Comparison of ENCODE assay signal across 2 cellular contexts in the genomic region with DNA sequence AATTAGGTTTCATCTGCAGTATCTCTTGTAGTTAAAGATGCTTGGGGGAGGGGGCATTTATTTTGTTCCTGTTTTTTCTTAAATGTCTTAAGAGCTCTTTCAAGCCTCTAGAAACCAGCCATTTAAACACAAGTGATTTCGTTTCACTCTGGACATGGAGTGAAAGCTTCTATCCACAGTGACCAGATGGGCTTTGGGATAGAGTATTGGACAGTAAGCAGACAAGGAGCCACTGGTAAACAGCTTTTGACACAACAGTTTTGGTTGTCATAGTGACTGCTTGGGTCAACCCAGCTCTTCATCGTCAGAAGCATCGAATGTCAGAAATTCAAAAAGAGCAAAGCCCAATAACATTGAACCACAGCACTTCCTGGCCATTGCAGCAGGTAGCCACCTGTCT.
A peak's percentile ranks its signal among the peaks of the same experiment; 100 is the strongest.
TF ChIP-seq lines count a peak whose summit lies in the region.

No MANE protein-coding gene starts in this region.

TF ChIP-seq in HepG2, 621 proteins besides CTCF, POLR2A, EP300 and RAD21:
- TF ChIP-seq, protein P1, sequence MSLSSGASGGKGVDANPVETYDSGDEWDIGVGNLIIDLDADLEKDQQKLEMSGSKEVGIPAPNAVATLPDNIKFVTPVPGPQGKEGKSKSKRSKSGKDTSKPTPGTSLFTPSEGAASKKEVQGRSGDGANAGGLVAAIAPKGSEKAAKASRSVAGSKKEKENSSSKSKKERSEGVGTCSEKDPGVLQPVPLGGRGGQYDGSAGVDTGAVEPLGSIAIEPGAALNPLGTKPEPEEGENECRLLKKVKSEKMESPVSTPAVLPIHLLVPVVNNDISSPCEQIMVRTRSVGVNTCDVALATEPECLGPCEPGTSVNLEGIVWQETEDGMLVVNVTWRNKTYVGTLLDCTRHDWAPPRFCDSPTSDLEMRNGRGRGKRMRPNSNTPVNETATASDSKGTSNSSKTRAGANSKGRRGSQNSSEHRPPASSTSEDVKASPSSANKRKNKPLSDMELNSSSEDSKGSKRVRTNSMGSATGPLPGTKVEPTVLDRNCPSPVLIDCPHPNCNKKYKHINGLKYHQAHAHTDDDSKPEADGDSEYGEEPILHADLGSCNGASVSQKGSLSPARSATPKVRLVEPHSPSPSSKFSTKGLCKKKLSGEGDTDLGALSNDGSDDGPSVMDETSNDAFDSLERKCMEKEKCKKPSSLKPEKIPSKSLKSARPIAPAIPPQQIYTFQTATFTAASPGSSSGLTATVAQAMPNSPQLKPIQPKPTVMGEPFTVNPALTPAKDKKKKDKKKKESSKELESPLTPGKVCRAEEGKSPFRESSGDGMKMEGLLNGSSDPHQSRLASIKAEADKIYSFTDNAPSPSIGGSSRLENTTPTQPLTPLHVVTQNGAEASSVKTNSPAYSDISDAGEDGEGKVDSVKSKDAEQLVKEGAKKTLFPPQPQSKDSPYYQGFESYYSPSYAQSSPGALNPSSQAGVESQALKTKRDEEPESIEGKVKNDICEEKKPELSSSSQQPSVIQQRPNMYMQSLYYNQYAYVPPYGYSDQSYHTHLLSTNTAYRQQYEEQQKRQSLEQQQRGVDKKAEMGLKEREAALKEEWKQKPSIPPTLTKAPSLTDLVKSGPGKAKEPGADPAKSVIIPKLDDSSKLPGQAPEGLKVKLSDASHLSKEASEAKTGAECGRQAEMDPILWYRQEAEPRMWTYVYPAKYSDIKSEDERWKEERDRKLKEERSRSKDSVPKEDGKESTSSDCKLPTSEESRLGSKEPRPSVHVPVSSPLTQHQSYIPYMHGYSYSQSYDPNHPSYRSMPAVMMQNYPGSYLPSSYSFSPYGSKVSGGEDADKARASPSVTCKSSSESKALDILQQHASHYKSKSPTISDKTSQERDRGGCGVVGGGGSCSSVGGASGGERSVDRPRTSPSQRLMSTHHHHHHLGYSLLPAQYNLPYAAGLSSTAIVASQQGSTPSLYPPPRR (CRISPR knock-in tag; IDR thresholded peaks at IDR 0.05; ENCODE audit: borderline replicate concordance) = no peak
- TF ChIP-seq, protein P2, sequence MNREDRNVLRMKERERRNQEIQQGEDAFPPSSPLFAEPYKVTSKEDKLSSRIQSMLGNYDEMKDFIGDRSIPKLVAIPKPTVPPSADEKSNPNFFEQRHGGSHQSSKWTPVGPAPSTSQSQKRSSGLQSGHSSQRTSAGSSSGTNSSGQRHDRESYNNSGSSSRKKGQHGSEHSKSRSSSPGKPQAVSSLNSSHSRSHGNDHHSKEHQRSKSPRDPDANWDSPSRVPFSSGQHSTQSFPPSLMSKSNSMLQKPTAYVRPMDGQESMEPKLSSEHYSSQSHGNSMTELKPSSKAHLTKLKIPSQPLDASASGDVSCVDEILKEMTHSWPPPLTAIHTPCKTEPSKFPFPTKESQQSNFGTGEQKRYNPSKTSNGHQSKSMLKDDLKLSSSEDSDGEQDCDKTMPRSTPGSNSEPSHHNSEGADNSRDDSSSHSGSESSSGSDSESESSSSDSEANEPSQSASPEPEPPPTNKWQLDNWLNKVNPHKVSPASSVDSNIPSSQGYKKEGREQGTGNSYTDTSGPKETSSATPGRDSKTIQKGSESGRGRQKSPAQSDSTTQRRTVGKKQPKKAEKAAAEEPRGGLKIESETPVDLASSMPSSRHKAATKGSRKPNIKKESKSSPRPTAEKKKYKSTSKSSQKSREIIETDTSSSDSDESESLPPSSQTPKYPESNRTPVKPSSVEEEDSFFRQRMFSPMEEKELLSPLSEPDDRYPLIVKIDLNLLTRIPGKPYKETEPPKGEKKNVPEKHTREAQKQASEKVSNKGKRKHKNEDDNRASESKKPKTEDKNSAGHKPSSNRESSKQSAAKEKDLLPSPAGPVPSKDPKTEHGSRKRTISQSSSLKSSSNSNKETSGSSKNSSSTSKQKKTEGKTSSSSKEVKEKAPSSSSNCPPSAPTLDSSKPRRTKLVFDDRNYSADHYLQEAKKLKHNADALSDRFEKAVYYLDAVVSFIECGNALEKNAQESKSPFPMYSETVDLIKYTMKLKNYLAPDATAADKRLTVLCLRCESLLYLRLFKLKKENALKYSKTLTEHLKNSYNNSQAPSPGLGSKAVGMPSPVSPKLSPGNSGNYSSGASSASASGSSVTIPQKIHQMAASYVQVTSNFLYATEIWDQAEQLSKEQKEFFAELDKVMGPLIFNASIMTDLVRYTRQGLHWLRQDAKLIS (CRISPR knock-in tag; IDR thresholded peaks at IDR 0.05) = no peak
- TF ChIP-seq RNF2 (conservative IDR thresholded peaks at IDR 0.05; ENCODE audit: low read depth) (peak; percentile 69; the same call in 1 of the 2 replicates), RFX3 (CRISPR knock-in tag; IDR thresholded peaks at IDR 0.05) (peak; percentile 61), FOXK1 (CRISPR knock-in tag; IDR thresholded peaks at IDR 0.05; ENCODE audit: borderline replicate concordance, low read depth) (peak; percentile 34; the same call in 1 of the 2 replicates), FOXP1 (IDR thresholded peaks at IDR 0.05) (peak; percentile 73; the same call in 1 of the 2 replicates), FOXP1 (CRISPR knock-in tag; IDR thresholded peaks at IDR 0.05) (peak; percentile 35; the same call in 1 of the 2 replicates), CREB1 (IDR thresholded peaks at IDR 0.05) (0 out of 2 replicates have a peak, but pooled peaks have one; percentile 13), CREB1 (CRISPR knock-in tag; IDR thresholded peaks at IDR 0.05) (no peak), ATF7 (IDR thresholded peaks at IDR 0.05) (no peak), ATF7 (CRISPR knock-in tag; IDR thresholded peaks at IDR 0.05) (no peak), ZNF543 (CRISPR knock-in tag; IDR thresholded peaks at IDR 0.05) (no peak), RFX1 (IDR thresholded peaks at IDR 0.05) (peak; percentile 68), IKZF1 (IDR thresholded peaks at IDR 0.05) (no peak), PAX8 (CRISPR knock-in tag; IDR thresholded peaks at IDR 0.05; ENCODE audit: borderline replicate concordance) (no peak)

TF ChIP-seq in GM12878, 131 proteins besides CTCF, POLR2A, EP300 and RAD21:
- TF ChIP-seq BMI1 (IDR thresholded peaks at IDR 0.05; ENCODE audit: borderline replicate concordance) (0 out of 2 replicates have a peak, but pooled peaks have one; percentile 13), PAX8 (IDR thresholded peaks at IDR 0.05) (no peak), STAT3 (IDR thresholded peaks at IDR 0.05; ENCODE audit: low read depth, low read length) (no peak), KAT2A (conservative IDR thresholded peaks at IDR 0.05; ENCODE audit: control insufficient read depth, low read depth, low read length) (no peak), WRNIP1 (IDR thresholded peaks at IDR 0.05; ENCODE audit: borderline replicate concordance, low read depth, low read length) (no peak)
